In genomic region chr1:959730-960039, GRCh38 we compare ENCODE assay signal across 9 cellular contexts. TPM values are rescaled to one million over a fixed set of nuclear protein-coding genes. Genes with fewer than 3 reads are reported as not detected.
DNase-seq lines count a peak whose midpoint lies in the region; ATAC-seq and TF ChIP-seq lines count a peak whose summit lies in the region.
"Had no signal": no experiment of that assay in that cellular context is flagged by ENCODE, and none has a peak within 500 bp of the region (broad histone marks: within the 10 kb centered on the region; RNA-seq: fewer than 3 reads in every experiment).

No MANE protein-coding gene starts in this region.

- H3K9me3 ChIP-seq in SK-N-MC (ENCODE audit: low read depth, low read length) (no peaks in the 10 kb centered on the region), fibroblast of lung (ENCODE audit: control insufficient read depth, insufficient read depth, low read depth, low read length) (no peaks in the 10 kb centered on the region)

- no peak overlapping the region for H3K4me2 ChIP-seq in fibroblast of lung (ENCODE audit: extremely low read depth, insufficient read depth, low read length)

- H3K27me3 ChIP-seq in fibroblast of lung (ENCODE audit: control insufficient read depth, insufficient read depth, low read length) (no peaks in the 10 kb centered on the region), rectal smooth muscle tissue (ENCODE audit: control insufficient read depth, insufficient read depth, low read length) (no peaks in the 10 kb centered on the region)

- H3K9ac ChIP-seq in SK-N-MC (ENCODE audit: insufficient read length) (peak overlapping the region; percentile 73), fibroblast of lung (ENCODE audit: insufficient read depth, low read length) (no peak overlapping the region), rectal smooth muscle tissue (ENCODE audit: low read length) (no peak overlapping the region)

- H3K27ac Mint-ChIP-seq in Calu3 (ENCODE audit: unreplicated experiment) = no peak overlapping the region

- peaks cover 27% of the 10 kb centered on the region for H3K36me3 Mint-ChIP-seq in Calu3 (ENCODE audit: insufficient read depth, unreplicated experiment)

- no peaks in the 10 kb centered on the region for H3K27me3 Mint-ChIP-seq in Calu3 (ENCODE audit: unreplicated experiment)

- no peak for TF ChIP-seq CTCF in Calu3 (IDR thresholded peaks at IDR 0.05; ENCODE audit: unreplicated experiment)
- TF ChIP-seq CTCF in fibroblast of lung (conservative IDR thresholded peaks at IDR 0.05 in 1 of 2, IDR thresholded peaks at IDR 0.05 in 1 of 2; ENCODE audit: low read depth in 1 of 2, low read length in 2 of 2) = no peak
- TF ChIP-seq CTCF in omental fat pad (IDR thresholded peaks at IDR 0.05) = no peak

- peaks cover 44% of the 10 kb centered on the region for H3K36me3 ChIP-seq in SK-N-MC (ENCODE audit: insufficient read depth, low read length)
- peaks cover 10% of the 10 kb centered on the region for H3K36me3 ChIP-seq in fibroblast of lung (ENCODE audit: control insufficient read depth, insufficient read depth, low read length)
- H3K36me3 ChIP-seq in rectal smooth muscle tissue (ENCODE audit: control insufficient read depth, insufficient read depth, low read length) = peaks cover 18% of the 10 kb centered on the region

- H4K20me1 ChIP-seq in fibroblast of lung (ENCODE audit: control insufficient read depth, extremely low read depth, insufficient read depth, low read length) = no peaks in the 10 kb centered on the region

- no TSS peak for BruUV-seq in Calu3 (replicated peaks; lab: Mats Ljungman, UMichigan)

- H3K9me3 Mint-ChIP-seq in Calu3 (ENCODE audit: low read depth, unreplicated experiment) = no peaks in the 10 kb centered on the region

- H3K4me1 Mint-ChIP-seq in Calu3 (ENCODE audit: low read depth, unreplicated experiment) = peaks cover 15% of the 10 kb centered on the region

- H3K4me3 Mint-ChIP-seq in Calu3 (ENCODE audit: low read depth, unreplicated experiment) = peak overlapping the region; percentile 85

- H3K27ac ChIP-seq in SK-N-MC (peak overlapping the region; percentile 50; the same call in 1 of the 2 replicates), fibroblast of lung (ENCODE audit: insufficient read depth, low read length) (no peak overlapping the region), rectal smooth muscle tissue (ENCODE audit: low read depth, low read length) (no peak overlapping the region)

- H3K4me1 ChIP-seq in fibroblast of lung (ENCODE audit: control insufficient read depth, extremely low read depth, insufficient read depth, low read length) (peaks cover 7% of the 10 kb centered on the region), rectal smooth muscle tissue (ENCODE audit: control insufficient read depth, insufficient read depth, low read length) (peaks cover 4% of the 10 kb centered on the region)

- CTCF ChIA-PET in Calu3 (lab: Charles Lee) = no interaction called here

- intact Hi-C loops in Calu3 (cut with micrococcal nuclease; ENCODE audit: unreplicated experiment) = no loop called here

- H3K4me3 ChIP-seq in SK-N-MC (peak overlapping the region; percentile 78), fibroblast of lung (replicated peaks in 1 of 4; ENCODE audit: control extremely low read depth in 1 of 4, insufficient read depth in 1 of 4, low read depth in 3 of 4, low read length in 4 of 4) (no peak overlapping the region), rectal smooth muscle tissue (ENCODE audit: low read length) (peak overlapping the region; percentile 59)

- DNase-seq in Calu3 = no peak
- no peak for DNase-seq in SK-N-MC (ENCODE audit: low read depth, low spot score)
- no peak for DNase-seq in fibroblast of lung (ENCODE audit: low read depth in 2 of 2)
- DNase-seq in omental fat pad (ENCODE audit: low spot score) = no peak
- DNase-seq in NCI-H128 (lab: John Stamatoyannopoulos, UW; ENCODE audit: unreplicated experiment) = no peak
- DNase-seq in HT-29 (ENCODE audit: low spot score) = no peak

- peak overlapping the region; percentile 7 for H2AFZ ChIP-seq in fibroblast of lung (ENCODE audit: low read length)

- ATAC-seq in omental fat pad (ENCODE audit: low FRiP score) = no peak
- no peak for ATAC-seq in GM21825 (IDR thresholded peaks at IDR 0.05; ENCODE audit: unreplicated experiment)

- H3K79me2 ChIP-seq in fibroblast of lung (ENCODE audit: control insufficient read depth, insufficient read depth, low read length) = peaks cover 21% of the 10 kb centered on the region

RNA-seq across cellular contexts. Expression of gene NOC2L, which starts 0.6 kb away (rescaled TPM):
- total RNA-seq in Calu3 (2022) (98.6 and 107 TPM in 2 replicates), fibroblast of lung (61.1 and 61.9 TPM in 2 replicates), omental fat pad (10 to 100 TPM; 29.2 to 63.5 (median 31.3) TPM)
- 34.1 and 62.0 TPM in 2 replicates for polyA plus RNA-seq in fibroblast of lung
- polyA plus RNA-seq in fibroblast of lung (2012) = 47.9 and 88.2 TPM in 2 replicates
- polyA minus RNA-seq in fibroblast of lung (ENCODE audit: low replicate concordance) = 64.8 and 117 TPM in 2 replicates
- total RNA-seq in HT-29 (2014; rRNA removed; shearing (Covaris generic)) = 223 and 226 TPM in 2 replicates

RNA-seq across cellular contexts. Expression of gene KLHL17, which starts 0.7 kb away (rescaled TPM):
- 27.1 and 27.8 TPM in 2 replicates for total RNA-seq in Calu3 (2022)
- 5.6 and 7.4 TPM in 2 replicates for total RNA-seq in fibroblast of lung
- 4.7 and 6.1 TPM in 2 replicates for polyA plus RNA-seq in fibroblast of lung
- 5.9 and 7.5 TPM in 2 replicates for polyA plus RNA-seq in fibroblast of lung (2012)
- polyA minus RNA-seq in fibroblast of lung (ENCODE audit: low replicate concordance) = 1.6 and 4.1 TPM in 2 replicates
- 1 to 10 TPM; 3.4 to 6.8 (median 6.2) TPM for total RNA-seq in omental fat pad
- 33.4 and 44.4 TPM in 2 replicates for total RNA-seq in HT-29 (2014; rRNA removed; shearing (Covaris generic))

RNA-seq across cellular contexts. Expression of gene PLEKHN1, which starts 6.6 kb away (rescaled TPM):
- total RNA-seq in Calu3 (2022) (11.9 and 16.2 TPM in 2 replicates), fibroblast of lung (under 0.01 and 0.17 TPM in 2 replicates), omental fat pad (under 1 TPM in 3 of 4 donors, not detected in 1; 0.19 to 0.48 (median 0.25) TPM)
- polyA plus RNA-seq in fibroblast of lung = 0.41 and 0.44 TPM in 2 replicates
- 0.98 and 1.5 TPM in 2 replicates for polyA plus RNA-seq in fibroblast of lung (2012)
- 0.35 and 2.3 TPM in 2 replicates for polyA minus RNA-seq in fibroblast of lung (ENCODE audit: low replicate concordance)
- total RNA-seq in HT-29 (2014; rRNA removed; shearing (Covaris generic)) = 2.4 and 9.3 TPM in 2 replicates

RNA-seq across cellular contexts. Expression of gene PERM1, which starts 22.2 kb away (rescaled TPM):
- total RNA-seq in Calu3 (2022) = not detected in 2 replicates
- total RNA-seq in fibroblast of lung = 0.17 TPM in 1 of 2 replicates, not detected in the other
- 0.03 TPM in 1 of 2 replicates, not detected in the other for polyA plus RNA-seq in fibroblast of lung
- polyA plus RNA-seq in fibroblast of lung (2012) = 0.48 and 0.58 TPM in 2 replicates
- not detected in 2 replicates for polyA minus RNA-seq in fibroblast of lung (ENCODE audit: low replicate concordance)
- 1 to 10 TPM in 1 of 4 donors, under 1 TPM in 1, not detected in 2; 0.36 to 1.4 TPM for total RNA-seq in omental fat pad
- total RNA-seq in HT-29 (2014; rRNA removed; shearing (Covaris generic)) = 0.03 TPM in 1 of 2 replicates, not detected in the other
- total RNA-seq: NCI-H460 had no signal

RNA-seq across cellular contexts. Expression of gene SAMD11, which starts 36.0 kb away (rescaled TPM):
- total RNA-seq in Calu3 (2022) (0.27 and 0.54 TPM in 2 replicates), fibroblast of lung (3.8 and 7.7 TPM in 2 replicates), omental fat pad (1 to 10 TPM in 3 of 4 donors, under 1 TPM in 1; 0.96 to 7.7 (median 1.3) TPM)
- polyA plus RNA-seq in fibroblast of lung = 0.40 and 0.47 TPM in 2 replicates
- 0.98 and 1.0 TPM in 2 replicates for polyA plus RNA-seq in fibroblast of lung (2012)
- polyA minus RNA-seq in fibroblast of lung (ENCODE audit: low replicate concordance) = 0.51 TPM in 1 of 2 replicates, not detected in the other
- total RNA-seq in HT-29 (2014; rRNA removed; shearing (Covaris generic)) = 0.10 TPM in 1 of 2 replicates, not detected in the other

Comparison
In these comparisons a context has a peak if more than half of its experiments do, and no peak if none do; other contexts are left out.
1. H3K4me3 ChIP-seq: peak in SK-N-MC (single experiment) and rectal smooth muscle tissue (single experiment); none in fibroblast of lung (0 of 4).